ENCODE assay signal across 25 cellular contexts in the genomic region with DNA sequence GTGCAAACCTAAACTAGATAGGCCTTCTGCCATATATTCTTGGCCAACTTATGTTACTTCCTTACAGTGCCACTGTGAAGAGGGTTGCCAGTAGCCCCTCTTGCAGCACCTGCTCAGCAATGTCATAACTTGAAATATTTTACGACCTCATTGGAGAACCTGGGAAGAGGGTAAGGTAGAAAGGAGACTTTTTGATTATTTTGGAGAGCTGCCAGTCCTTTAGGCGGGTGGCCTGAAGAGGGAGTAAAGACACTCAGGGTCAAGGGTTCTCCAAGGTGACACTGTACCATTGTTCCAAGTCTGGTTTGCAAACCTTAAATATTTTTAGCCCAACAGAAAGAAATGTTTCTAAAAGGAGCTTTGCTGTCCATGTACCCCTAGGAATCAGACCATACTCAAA.
A peak's percentile ranks its signal among the peaks of the same experiment; 100 is the strongest.
DNase-seq lines count a peak whose midpoint lies in the region; ATAC-seq and TF ChIP-seq lines count a peak whose summit lies in the region.
"Had no signal": no experiment of that assay in that cellular context is flagged by ENCODE, and none has a peak within 500 bp of the region (broad histone marks: within the 10 kb centered on the region; RNA-seq: fewer than 3 reads in every experiment).

No MANE protein-coding gene starts in this region.

- no peak overlapping the region for H3K4me3 ChIP-seq in lower lobe of right lung
- H3K4me3 ChIP-seq: esophagus squamous epithelium, gastrocnemius medialis, HAP-1 had no signal

- ATAC-seq in lower lobe of right lung, result peak; percentile 49 to 63
- no peak for ATAC-seq in natural killer cell treated with Interleukin-12 subunit alpha and Interleukin-12 subunit beta and Interleukin-15 and Interleukin-18, amount 100 ng/mL, for 72 hours
- ATAC-seq: gastrocnemius medialis; stimulated activated naive CD8-positive, alpha-beta T cell treated with anti-CD3 and anti-CD28 coated beads, Interleukin-15, Interleukin-2, amounts not matched to agents 100 U/mL and 50 U/mL, for 24 hours had no signal

- DNase-seq in DMS53 (lab: John Stamatoyannopoulos, UW) (peak; percentile 54), DMS53 treated with DMSO at 0.1 percent for 48 hours (lab: John Stamatoyannopoulos, UW; ENCODE audit: unreplicated experiment) (no peak), RPMI8226 (peak; percentile 3), lower lobe of right lung (no peak), COR-L47 (lab: John Stamatoyannopoulos, UW) (no peak), progenitor cell of endocrine pancreas (ENCODE audit: low spot score, unreplicated experiment) (no peak)
- no peak for DNase-seq in natural killer cell treated with Interleukin-12 subunit alpha and Interleukin-12 subunit beta and Interleukin-15 and Interleukin-18, amount 100 ng/mL, for 72 hours (ENCODE audit: low spot score)
- DNase-seq: 8988T; activated naive CD8-positive, alpha-beta T cell treated with anti-CD3 and anti-CD28 coated beads for 36 hours; CD8-positive, alpha-beta memory T cell; effector CD8-positive, alpha-beta T cell; EL; esophagus squamous epithelium; gastrocnemius medialis; IMR-90; NCI-H1694; NCI-H446 treated with DMSO at 0.1 percent for 48 hours; small intestine; stimulated activated CD4-positive, alpha-beta T cell treated with anti-CD3 and anti-CD28 coated beads, Interleukin-2, amount 100 ng/mL, for 48 hours; stimulated activated naive CD8-positive, alpha-beta T cell treated with anti-CD3 and anti-CD28 coated beads, Interleukin-15, Interleukin-2, amounts not matched to agents 100 U/mL and 50 U/mL, for 24 hours; T-helper 2 cell had no signal

- no peaks in the 10 kb centered on the region for H3K36me3 ChIP-seq in lower lobe of right lung
- H3K36me3 ChIP-seq: esophagus squamous epithelium, gastrocnemius medialis, HAP-1 had no signal

- intact Hi-C loops in lower lobe of right lung (cut with DNase I), result no loop called here

- H3K36me3 Mint-ChIP-seq in progenitor cell of endocrine pancreas (ENCODE audit: insufficient read depth), result no peaks in the 10 kb centered on the region
- H3K36me3 Mint-ChIP-seq in natural killer cell treated with Interleukin-12 subunit alpha and Interleukin-12 subunit beta and Interleukin-15 and Interleukin-18, amount 100 ng/mL, for 72 hours, result no peaks in the 10 kb centered on the region
- H3K36me3 Mint-ChIP-seq: activated naive CD8-positive, alpha-beta T cell treated with anti-CD3 and anti-CD28 coated beads for 36 hours had no signal

- peaks cover 19% of the 10 kb centered on the region for H3K4me1 ChIP-seq in lower lobe of right lung
- H3K4me1 ChIP-seq: esophagus squamous epithelium had no signal

- H3K4me1 Mint-ChIP-seq in progenitor cell of endocrine pancreas (ENCODE audit: low read depth), result no peaks in the 10 kb centered on the region
- no peaks in the 10 kb centered on the region for H3K4me1 Mint-ChIP-seq in natural killer cell treated with Interleukin-12 subunit alpha and Interleukin-12 subunit beta and Interleukin-15 and Interleukin-18, amount 100 ng/mL, for 72 hours (ENCODE audit: low read depth in 2 of 2)
- H3K4me1 Mint-ChIP-seq: activated naive CD8-positive, alpha-beta T cell treated with anti-CD3 and anti-CD28 coated beads for 36 hours; CD8-positive, alpha-beta memory T cell had no signal

- H3K4me3 Mint-ChIP-seq in progenitor cell of endocrine pancreas (ENCODE audit: low read depth), result no peak overlapping the region
- H3K4me3 Mint-ChIP-seq in natural killer cell treated with Interleukin-12 subunit alpha and Interleukin-12 subunit beta and Interleukin-15 and Interleukin-18, amount 100 ng/mL, for 72 hours, result no peak overlapping the region
- H3K4me3 Mint-ChIP-seq: activated naive CD8-positive, alpha-beta T cell treated with anti-CD3 and anti-CD28 coated beads for 36 hours; CD8-positive, alpha-beta memory T cell had no signal

- H3K27ac ChIP-seq in lower lobe of right lung, result no peak overlapping the region
- H3K27ac ChIP-seq: esophagus squamous epithelium, gastrocnemius medialis, VCaP had no signal

- peak; percentile 10 for TF ChIP-seq CTCF in GM12873 (IDR thresholded peaks at IDR 0.05; ENCODE audit: insufficient read depth, low read depth, low read length, missing control alignments)
- no peak for TF ChIP-seq CTCF in lower lobe of right lung (IDR thresholded peaks at IDR 0.05)
- no peak for TF ChIP-seq CTCF in progenitor cell of endocrine pancreas (IDR thresholded peaks at IDR 0.05; ENCODE audit: unreplicated experiment)

- no peaks in the 10 kb centered on the region for H3K9me3 ChIP-seq in lower lobe of right lung
- H3K9me3 ChIP-seq: esophagus squamous epithelium, gastrocnemius medialis, HAP-1 had no signal

- H3K9me3 Mint-ChIP-seq in progenitor cell of endocrine pancreas (ENCODE audit: low read depth), result no peaks in the 10 kb centered on the region
- no peaks in the 10 kb centered on the region for H3K9me3 Mint-ChIP-seq in natural killer cell treated with Interleukin-12 subunit alpha and Interleukin-12 subunit beta and Interleukin-15 and Interleukin-18, amount 100 ng/mL, for 72 hours
- H3K9me3 Mint-ChIP-seq: activated naive CD8-positive, alpha-beta T cell treated with anti-CD3 and anti-CD28 coated beads for 36 hours; activated T-helper 2 cell treated with anti-CD3 and anti-CD28 coated beads, Interferon-gamma antibody, Interleukin-2, Interleukin-4, amounts not matched to agents 10 μg/mL and 5 μg/mL and 100 μg/mL, durations not matched to agents 14 hours and 24 hours and 36 hours; CD8-positive, alpha-beta memory T cell had no signal

- H3K27ac Mint-ChIP-seq in progenitor cell of endocrine pancreas, result no peak overlapping the region
- H3K27ac Mint-ChIP-seq in natural killer cell treated with Interleukin-12 subunit alpha and Interleukin-12 subunit beta and Interleukin-15 and Interleukin-18, amount 100 ng/mL, for 72 hours, result no peak overlapping the region
- H3K27ac Mint-ChIP-seq: activated naive CD8-positive, alpha-beta T cell treated with anti-CD3 and anti-CD28 coated beads for 36 hours; activated T-helper 2 cell treated with anti-CD3 and anti-CD28 coated beads, Interferon-gamma antibody, Interleukin-2, Interleukin-4, amounts not matched to agents 10 μg/mL and 5 μg/mL and 100 μg/mL, durations not matched to agents 14 hours and 24 hours and 36 hours; CD8-positive, alpha-beta memory T cell had no signal

- peaks cover 8% of the 10 kb centered on the region for H3K27me3 Mint-ChIP-seq in progenitor cell of endocrine pancreas
- H3K27me3 Mint-ChIP-seq in natural killer cell treated with Interleukin-12 subunit alpha and Interleukin-12 subunit beta and Interleukin-15 and Interleukin-18, amount 100 ng/mL, for 72 hours, result peaks cover 16 to 21% of the 10 kb centered on the region in 2 donors
- H3K27me3 Mint-ChIP-seq: activated naive CD8-positive, alpha-beta T cell treated with anti-CD3 and anti-CD28 coated beads for 36 hours had no signal

- no peaks in the 10 kb centered on the region for H3K27me3 ChIP-seq in lower lobe of right lung (ENCODE audit: low read depth)
- H3K27me3 ChIP-seq: gastrocnemius medialis had no signal

Comparison
In these comparisons a context has a peak if more than half of its experiments do, and no peak if none do; other contexts are left out.
1. DNase-seq: peak in DMS53 (single experiment) and RPMI8226 (single experiment); none in DMS53 treated with DMSO at 0.1 percent for 48 hours (single experiment), lower lobe of right lung (single experiment), COR-L47 (single experiment), progenitor cell of endocrine pancreas (single experiment) and natural killer cell treated with Interleukin-12 subunit alpha and Interleukin-12 subunit beta and Interleukin-15 and Interleukin-18, amount 100 ng/mL, for 72 hours (single experiment).
2. ATAC-seq: peak in lower lobe of right lung (2 of 2); none in natural killer cell treated with Interleukin-12 subunit alpha and Interleukin-12 subunit beta and Interleukin-15 and Interleukin-18, amount 100 ng/mL, for 72 hours (0 of 2).